35 cellular contexts compared by ENCODE assay signal in genomic region chr4:110352670-110353442, GRCh38.
"Had no signal": no experiment of that assay in that cellular context is flagged by ENCODE, and none has a peak within 500 bp of the region (broad histone marks: within the 10 kb centered on the region; RNA-seq: fewer than 3 reads in every experiment).

No MANE protein-coding gene starts in this region.

- H3K9me3 Mint-ChIP-seq: activated B cell treated with CpG ODN at 0.5 μM for 24 hours; activated CD8-positive, alpha-beta T cell treated with anti-CD3 and anti-CD28 coated beads for 36 hours; activated T-helper 17 cell treated with anti-CD3 and anti-CD28 coated beads, Interleukin-2, amount 50 U/mL, for 72 hours; central memory CD8-positive, alpha-beta T cell; dendritic cell treated with granulocyte-macrophage colony-stimulating factor and Interleukin-4, amounts not matched to agents 40 ng/mL and 50 ng/mL, for 4 days; endodermal cell; T-helper 2 cell treated with Interferon-gamma antibody and Interleukin-4, amounts not matched to agents 5 μg/mL and 100 μg/mL, for 36 hours had no signal

- H3K4me1 Mint-ChIP-seq: activated B cell treated with CpG ODN at 0.5 μM for 24 hours; activated T-helper 17 cell treated with anti-CD3 and anti-CD28 coated beads, Interleukin-2, amount 50 U/mL, for 72 hours; central memory CD8-positive, alpha-beta T cell; T-helper 17 cell had no signal

- H3K36me3 Mint-ChIP-seq: activated naive CD8-positive, alpha-beta T cell had no signal

- ATAC-seq: activated CD4-positive, CD25-positive, alpha-beta regulatory T cell treated with anti-CD3 and anti-CD28 coated beads, Interleukin-2, amount 50 U/mL, for 24 hours; activated CD8-positive, alpha-beta T cell treated with anti-CD3 and anti-CD28 coated beads for 36 hours; activated T-helper 17 cell treated with anti-CD3 and anti-CD28 coated beads, Interleukin-2, amount 50 U/mL, for 72 hours; esophagus mucosa; T-helper 17 cell had no signal

- FAIRE-seq: astrocyte, bronchial epithelial cell, frontal cortex had no signal

- DNase-seq: activated B cell treated with CpG ODN at 0.5 μM for 24 hours; activated CD4-positive, alpha-beta T cell treated with anti-CD3 and anti-CD28 coated beads for 48 hours; activated CD4-positive, alpha-beta T cell treated with anti-CD3 and anti-CD28 coated beads, Interleukin-2, amount 50 U/mL, for 1 hour; activated CD4-positive, alpha-beta T cell treated with anti-CD3 and anti-CD28 coated beads, Interleukin-2, amount 50 U/mL, for 48 hours; activated CD8-positive, alpha-beta memory T cell treated with anti-CD3 and anti-CD28 coated beads for 24 hours; activated CD8-positive, alpha-beta memory T cell treated with anti-CD3 and anti-CD28 coated beads, Interleukin-2, amount 50 U/mL, for 4 hours; activated CD8-positive, alpha-beta T cell treated with anti-CD3 and anti-CD28 coated beads for 36 hours; activated effector memory CD4-positive, alpha-beta T cell treated with Interleukin-2 at 50 U/mL for 16 hours; activated gamma-delta T cell treated with Interleukin-2 at 50 U/mL for 16 hours; activated naive CD4-positive, alpha-beta T cell treated with anti-CD3 and anti-CD28 coated beads, Interleukin-2, amount 50 U/mL, for 16 hours; activated naive CD4-positive, alpha-beta T cell treated with Interleukin-2 at 50 U/mL for 16 hours; activated T-cell treated with anti-CD3 and anti-CD28 coated beads, Interleukin-2, amount 50 U/mL, for 1 hour; amniotic stem cell; anterior cingulate cortex; brain microvascular endothelial cell; dorsolateral prefrontal cortex; effector memory CD4-positive, alpha-beta T cell; endodermal cell; foreskin fibroblast; head of caudate nucleus; T-helper 1 cell; T-helper 17 cell; T1000; WERI-Rb-1 had no signal

- H3K4me3 ChIP-seq: coronary artery, dorsolateral prefrontal cortex had no signal

- H3K27me3 ChIP-seq: brain microvascular endothelial cell had no signal

- H3K36me3 ChIP-seq: brain microvascular endothelial cell, WERI-Rb-1 had no signal

- H3K4me3 Mint-ChIP-seq: activated B cell treated with CpG ODN at 0.5 μM for 24 hours; activated CD8-positive, alpha-beta T cell treated with anti-CD3 and anti-CD28 coated beads for 36 hours; activated naive CD8-positive, alpha-beta T cell; activated T-helper 17 cell treated with anti-CD3 and anti-CD28 coated beads, Interleukin-2, amount 50 U/mL, for 72 hours; central memory CD8-positive, alpha-beta T cell; dendritic cell treated with granulocyte-macrophage colony-stimulating factor and Interleukin-4, amounts not matched to agents 40 ng/mL and 50 ng/mL, for 4 days; endodermal cell; T-helper 17 cell; T-helper 2 cell treated with Interferon-gamma antibody and Interleukin-4, amounts not matched to agents 5 μg/mL and 100 μg/mL, for 36 hours had no signal

- H3K27ac ChIP-seq: brain microvascular endothelial cell, coronary artery, dorsolateral prefrontal cortex, WERI-Rb-1 had no signal

- H3K27ac Mint-ChIP-seq: activated B cell treated with CpG ODN at 0.5 μM for 24 hours; activated CD8-positive, alpha-beta T cell treated with anti-CD3 and anti-CD28 coated beads for 36 hours; activated naive CD8-positive, alpha-beta T cell; activated T-helper 17 cell treated with anti-CD3 and anti-CD28 coated beads, Interleukin-2, amount 50 U/mL, for 72 hours; dendritic cell treated with granulocyte-macrophage colony-stimulating factor and Interleukin-4, amounts not matched to agents 40 ng/mL and 50 ng/mL, for 4 days; endodermal cell; T-helper 17 cell; T-helper 2 cell treated with Interferon-gamma antibody and Interleukin-4, amounts not matched to agents 5 μg/mL and 100 μg/mL, for 36 hours had no signal
